Comparison of ENCODE assay signal across 23 cellular contexts in the genomic region with DNA sequence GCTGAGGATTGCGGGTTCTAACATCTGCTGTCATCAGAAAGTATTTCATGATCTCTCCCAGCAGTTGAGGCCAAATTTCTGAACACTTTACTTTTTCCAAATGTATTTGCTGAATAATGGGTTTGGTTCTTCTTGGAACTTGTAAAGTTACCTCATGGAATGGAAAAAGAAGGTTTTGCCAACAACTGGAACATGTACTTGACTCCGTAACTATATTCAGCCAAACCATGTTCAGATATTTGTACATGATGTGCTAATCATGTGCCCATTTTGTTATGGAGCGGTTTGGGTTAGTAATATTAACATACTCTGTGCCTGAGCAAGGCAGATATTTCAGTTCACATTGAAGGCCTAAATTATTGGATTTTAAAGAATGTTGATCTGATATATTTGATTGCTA.
DNase-seq lines count a peak whose midpoint lies in the region; ATAC-seq and TF ChIP-seq lines count a peak whose summit lies in the region.
"Had no signal": no experiment of that assay in that cellular context is flagged by ENCODE, and none has a peak within 500 bp of the region (broad histone marks: within the 10 kb centered on the region; RNA-seq: fewer than 3 reads in every experiment).

No MANE protein-coding gene starts in this region.

- H3K9me3 ChIP-seq in body of pancreas (no peaks in the 10 kb centered on the region), left lung (no peaks in the 10 kb centered on the region), testis (no peaks in the 10 kb centered on the region), vagina (no peaks in the 10 kb centered on the region), right lobe of liver (no peaks in the 10 kb centered on the region)
- H3K9me3 ChIP-seq: prostate gland, spleen had no signal

- H3K36me3 ChIP-seq in body of pancreas (replicated peaks in 1 of 2; ENCODE audit: insufficient read depth in 1 of 2, low read depth in 2 of 2) (no peaks in the 10 kb centered on the region), left lung (no peaks in the 10 kb centered on the region), testis (ENCODE audit: low read depth, missing control alignments) (no peaks in the 10 kb centered on the region), vagina (no peaks in the 10 kb centered on the region), right lobe of liver (no peaks in the 10 kb centered on the region)
- H3K36me3 ChIP-seq: brain microvascular endothelial cell, prostate gland had no signal

- TF ChIP-seq POLR2A in body of pancreas (IDR thresholded peaks at IDR 0.05) (no peak), testis (IDR thresholded peaks at IDR 0.05) (no peak), vagina (IDR thresholded peaks at IDR 0.05) (no peak), right lobe of liver (IDR thresholded peaks at IDR 0.05) (no peak)

- peaks cover 26% of the 10 kb centered on the region for H3K36me3 Mint-ChIP-seq in activated CD4-positive, alpha-beta T cell treated with anti-CD3 and anti-CD28 coated beads, Interleukin-2, amount 10 ng/mL, durations not matched to agents 7 days and 5 days (ENCODE audit: low read depth)

- H3K27ac ChIP-seq in body of pancreas (peak overlapping the region in 3 of 4 donors; percentile 43 to 82 (median 57)), left lung (peak overlapping the region; percentile 23 to 45), testis (peak overlapping the region; percentile 43 to 79), vagina (no peak overlapping the region), right lobe of liver (no peak overlapping the region)
- H3K27ac ChIP-seq: brain microvascular endothelial cell, neural progenitor cell, prostate gland had no signal

- H3K4me1 Mint-ChIP-seq in activated CD4-positive, alpha-beta T cell treated with anti-CD3 and anti-CD28 coated beads, Interleukin-2, amount 10 ng/mL, durations not matched to agents 7 days and 5 days: peaks cover 15% of the 10 kb centered on the region

- intact Hi-C loops in body of pancreas (cut with DNase I): no loop called here
- intact Hi-C loops in left lung (cut with DNase I): no loop called here
- intact Hi-C loops in testis (cut with DNase I; ENCODE audit: low total_unique reads): no loop called here
- intact Hi-C loops in vagina (cut with DNase I): no loop called here
- intact Hi-C loops in right lobe of liver (cut with DNase I): no loop called here

- H3K4me3 ChIP-seq in body of pancreas: no peak overlapping the region
- H3K4me3 ChIP-seq in left lung: no peak overlapping the region
- no peak overlapping the region for H3K4me3 ChIP-seq in testis
- H3K4me3 ChIP-seq in vagina: no peak overlapping the region
- no peak overlapping the region for H3K4me3 ChIP-seq in right lobe of liver
- H3K4me3 ChIP-seq: GM12878, K562, neural progenitor cell, prostate gland, spleen had no signal

- H3K4me1 ChIP-seq in body of pancreas: no peaks in the 10 kb centered on the region
- H3K4me1 ChIP-seq in left lung: no peaks in the 10 kb centered on the region
- peaks cover 6% of the 10 kb centered on the region for H3K4me1 ChIP-seq in testis
- H3K4me1 ChIP-seq in vagina: no peaks in the 10 kb centered on the region
- H3K4me1 ChIP-seq in right lobe of liver: no peaks in the 10 kb centered on the region
- H3K4me1 ChIP-seq: neural progenitor cell, prostate gland, spleen had no signal

- no peak overlapping the region for H3K4me3 Mint-ChIP-seq in activated CD4-positive, alpha-beta T cell treated with anti-CD3 and anti-CD28 coated beads, Interleukin-2, amount 10 ng/mL, durations not matched to agents 7 days and 5 days
- H3K4me3 Mint-ChIP-seq: activated naive CD8-positive, alpha-beta T cell treated with anti-CD3 and anti-CD28 coated beads for 36 hours; activated T-helper 1 cell treated with anti-CD3 and anti-CD28 coated beads, Interleukin-12 subunit alpha, Interleukin-12 subunit beta, Interleukin-2, Interleukin-4 antibody, amounts not matched to agents 30 ng/mL and 10 ng/mL and 1 ng/mL, durations not matched to agents 14 hours and 24 hours and 36 hours; CD4-positive, alpha-beta T cell; neural progenitor cell had no signal

- CTCF ChIA-PET in activated CD4-positive, alpha-beta T cell treated with anti-CD3 and anti-CD28 coated beads, Interleukin-2, amount 10 ng/mL, durations not matched to agents 7 days and 5 days (lab: Charles Lee): no interaction called here

- ATAC-seq in body of pancreas (no peak), left lung (peak; percentile 33), right lobe of liver (no peak)
- ATAC-seq: GM12878, K562 had no signal

- no peaks in the 10 kb centered on the region for H3K27me3 Mint-ChIP-seq in activated CD4-positive, alpha-beta T cell treated with anti-CD3 and anti-CD28 coated beads, Interleukin-2, amount 10 ng/mL, durations not matched to agents 7 days and 5 days
- H3K27me3 Mint-ChIP-seq: activated naive CD8-positive, alpha-beta T cell treated with anti-CD3 and anti-CD28 coated beads for 36 hours; CD4-positive, alpha-beta T cell had no signal

- DNase-seq in GM04503 (ENCODE audit: low read depth): peak; percentile 23
- no peak for DNase-seq in body of pancreas
- no peak for DNase-seq in left lung
- DNase-seq in testis: no peak
- DNase-seq in activated CD4-positive, alpha-beta T cell treated with anti-CD3 and anti-CD28 coated beads, Interleukin-2, amount 10 ng/mL, durations not matched to agents 7 days and 5 days: no peak
- no peak for DNase-seq in vagina (ENCODE audit: extremely low spot score in 2 of 2)
- no peak for DNase-seq in right lobe of liver
- no peak for DNase-seq in DMS153 treated with DMSO at 0.1 percent for 48 hours (lab: John Stamatoyannopoulos, UW; ENCODE audit: unreplicated experiment)
- DNase-seq: activated naive CD8-positive, alpha-beta T cell treated with anti-CD3 and anti-CD28 coated beads for 36 hours; brain microvascular endothelial cell; CD4-positive, alpha-beta T cell; cortex of kidney; DMS153; GDM1; NCI-H1694; NCI-H774; SHP77; spleen had no signal

- H3K27me3 ChIP-seq in body of pancreas (no peaks in the 10 kb centered on the region), left lung (no peaks in the 10 kb centered on the region), testis (no peaks in the 10 kb centered on the region), vagina (no peaks in the 10 kb centered on the region), right lobe of liver (no peaks in the 10 kb centered on the region)
- H3K27me3 ChIP-seq: brain microvascular endothelial cell, neural progenitor cell, spleen had no signal

- WGBS in body of pancreas, 2 donors: 97% methylated on average over 3 of the region's 3 CpGs
- 62 to 64% methylated on average over 3 of the region's 3 CpGs for WGBS in testis, 2 donors
- 95% methylated on average over 3 of the region's 3 CpGs for WGBS in right lobe of liver (ENCODE audit: insufficient coverage, low coverage, low lambda C conversion rate, missing lambda C conversion rate)

- no peak for TF ChIP-seq CTCF in body of pancreas (IDR thresholded peaks at IDR 0.05)
- TF ChIP-seq CTCF in left lung (IDR thresholded peaks at IDR 0.05): no peak
- no peak for TF ChIP-seq CTCF in testis (IDR thresholded peaks at IDR 0.05)
- TF ChIP-seq CTCF in vagina (IDR thresholded peaks at IDR 0.05): no peak
- TF ChIP-seq CTCF in right lobe of liver (IDR thresholded peaks at IDR 0.05): no peak

- H3K27ac Mint-ChIP-seq in activated CD4-positive, alpha-beta T cell treated with anti-CD3 and anti-CD28 coated beads, Interleukin-2, amount 10 ng/mL, durations not matched to agents 7 days and 5 days: no peak overlapping the region
- H3K27ac Mint-ChIP-seq: activated naive CD8-positive, alpha-beta T cell treated with anti-CD3 and anti-CD28 coated beads for 36 hours; CD4-positive, alpha-beta T cell; neural progenitor cell had no signal

- POLR2A ChIA-PET in activated CD4-positive, alpha-beta T cell treated with anti-CD3 and anti-CD28 coated beads, Interleukin-2, amount 10 ng/mL, durations not matched to agents 7 days and 5 days (lab: Charles Lee): no interaction called here

- H3K9me3 Mint-ChIP-seq in activated CD4-positive, alpha-beta T cell treated with anti-CD3 and anti-CD28 coated beads, Interleukin-2, amount 10 ng/mL, durations not matched to agents 7 days and 5 days: no peaks in the 10 kb centered on the region
- H3K9me3 Mint-ChIP-seq: activated naive CD8-positive, alpha-beta T cell treated with anti-CD3 and anti-CD28 coated beads for 36 hours; activated T-helper 1 cell treated with anti-CD3 and anti-CD28 coated beads, Interleukin-12 subunit alpha, Interleukin-12 subunit beta, Interleukin-2, Interleukin-4 antibody, amounts not matched to agents 30 ng/mL and 10 ng/mL and 1 ng/mL, durations not matched to agents 14 hours and 24 hours and 36 hours; CD4-positive, alpha-beta T cell; neural progenitor cell had no signal

Comparison
In these comparisons a context has a peak if more than half of its experiments do, and no peak if none do; other contexts are left out.
1. H3K27ac ChIP-seq: peak in body of pancreas (3 of 4), left lung (2 of 2) and testis (2 of 2); none in vagina (single experiment) and right lobe of liver (0 of 3).